In genomic region chr14:97410667-97411286, GRCh38 we compare ENCODE assay signal across 1 cellular context.
TF ChIP-seq lines count a peak whose summit lies in the region.

No MANE protein-coding gene starts in this region.

TF ChIP-seq in GM12878, 131 proteins besides CTCF, POLR2A, EP300 and RAD21 (continues in another document):
- TF ChIP-seq SMARCA5 (IDR thresholded peaks at IDR 0.05) = no peak
- no peak for TF ChIP-seq PKNOX1 (IDR thresholded peaks at IDR 0.05)
- no peak for TF ChIP-seq BACH1 (IDR thresholded peaks at IDR 0.05; ENCODE audit: borderline replicate concordance)
- no peak for TF ChIP-seq USF2 (IDR thresholded peaks at IDR 0.05; ENCODE audit: borderline replicate concordance, low read depth, low read length)
- TF ChIP-seq RELB (IDR thresholded peaks at IDR 0.05; ENCODE audit: low read depth) = peak; percentile 67
- no peak for TF ChIP-seq EZH2 (IDR thresholded peaks at IDR 0.05; ENCODE audit: borderline replicate concordance, control insufficient read depth, low read depth, low read length)
- TF ChIP-seq ZBED1 (IDR thresholded peaks at IDR 0.05; ENCODE audit: borderline replicate concordance) = no peak
- no peak for TF ChIP-seq NFYA (IDR thresholded peaks at IDR 0.05; ENCODE audit: borderline replicate concordance, low read depth, low read length)
- no peak for TF ChIP-seq CHD2 (IDR thresholded peaks at IDR 0.05; ENCODE audit: borderline replicate concordance, low read depth, low read length)
- TF ChIP-seq EED (IDR thresholded peaks at IDR 0.05; ENCODE audit: low read depth) = peak; percentile 40; the same call in 1 of the 2 replicates
- TF ChIP-seq ZBTB33 (IDR thresholded peaks at IDR 0.05) = no peak
- peak; percentile 48 to 62; a peak in 2 of 4 replicates for TF ChIP-seq IKZF2 (IDR thresholded peaks at IDR 0.05)
- no peak for TF ChIP-seq RAD51 (IDR thresholded peaks at IDR 0.05)
- no peak for TF ChIP-seq FOXK2 (IDR thresholded peaks at IDR 0.05)
- no peak for TF ChIP-seq GATAD2B (conservative IDR thresholded peaks at IDR 0.05; ENCODE audit: low read depth)
- no peak for TF ChIP-seq TCF3 (IDR thresholded peaks at IDR 0.05; ENCODE audit: borderline replicate concordance, insufficient read depth, low read depth, low read length)
- peak; percentile 10; the same call in 1 of the 2 replicates for TF ChIP-seq SMC3 (IDR thresholded peaks at IDR 0.05; ENCODE audit: borderline replicate concordance, low read length)
- no peak for TF ChIP-seq TAF1 (IDR thresholded peaks at IDR 0.05; ENCODE audit: borderline replicate concordance, low read depth, low read length)
- no peak for TF ChIP-seq NR2F1 (conservative IDR thresholded peaks at IDR 0.05)
- no peak for TF ChIP-seq STAT3 (IDR thresholded peaks at IDR 0.05; ENCODE audit: low read depth, low read length)
- TF ChIP-seq MTA3 (IDR thresholded peaks at IDR 0.05; ENCODE audit: borderline replicate concordance, low read length) = no peak
- no peak for TF ChIP-seq TBL1XR1 (IDR thresholded peaks at IDR 0.05; ENCODE audit: low read depth, low read length)
- no peak for TF ChIP-seq IRF5 (IDR thresholded peaks at IDR 0.05; ENCODE audit: borderline replicate concordance)
- peak; percentile 67 for TF ChIP-seq MLLT1 (IDR thresholded peaks at IDR 0.05)
- TF ChIP-seq MYC (IDR thresholded peaks at IDR 0.05; ENCODE audit: insufficient read depth, insufficient read length, insufficient replicate concordance, low read length, severe bottlenecking) = no peak
- TF ChIP-seq PAX8 (IDR thresholded peaks at IDR 0.05) = no peak
- no peak for TF ChIP-seq CBX3 (IDR thresholded peaks at IDR 0.05; ENCODE audit: borderline replicate concordance, low read depth)
- no peak for TF ChIP-seq YY1 (IDR thresholded peaks at IDR 0.05; ENCODE audit: low read depth, low read length)
- TF ChIP-seq IKZF1 (conservative IDR thresholded peaks at IDR 0.05) = peak; percentile 53
- no peak for TF ChIP-seq ZBTB11 (CRISPR knock-in tag; IDR thresholded peaks at IDR 0.05)
- TF ChIP-seq NR2C1 (IDR thresholded peaks at IDR 0.05) = no peak
- no peak for TF ChIP-seq E2F8 (IDR thresholded peaks at IDR 0.05; ENCODE audit: low read depth, partially characterized antibody)
- TF ChIP-seq SREBF1 (IDR thresholded peaks at IDR 0.05; ENCODE audit: low read length) = no peak
- no peak for TF ChIP-seq POLR2AphosphoS2 (IDR thresholded peaks at IDR 0.05; ENCODE audit: low read depth, low read length)
- TF ChIP-seq NFXL1 (IDR thresholded peaks at IDR 0.05; ENCODE audit: borderline replicate concordance) = no peak
- no peak for TF ChIP-seq ASH2L (IDR thresholded peaks at IDR 0.05; ENCODE audit: borderline replicate concordance, low read depth)
- TF ChIP-seq ZNF592 (IDR thresholded peaks at IDR 0.05) = no peak
